ENCODE assay signal across 1 cellular context in the genomic region with DNA sequence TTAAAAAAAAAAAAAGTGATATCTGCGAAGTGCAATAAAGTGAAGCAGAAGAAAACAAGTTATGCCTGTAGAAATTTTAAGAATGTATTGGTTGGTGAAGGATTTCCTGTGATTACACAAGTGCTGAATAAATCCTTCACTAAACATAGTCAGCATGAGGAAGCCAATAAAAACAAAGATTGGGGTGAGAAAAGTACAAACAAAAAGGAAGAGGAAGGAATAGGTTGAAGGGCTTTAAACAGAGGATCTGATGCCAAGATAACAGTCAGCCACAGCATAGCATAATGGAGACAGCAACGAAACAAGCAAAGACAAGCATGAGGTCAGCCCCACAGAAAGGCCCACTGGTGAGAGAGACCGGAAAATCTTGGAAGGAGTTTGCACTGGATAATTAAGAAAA.
TF ChIP-seq lines count a peak whose summit lies in the region.

No MANE protein-coding gene starts in this region.

TF ChIP-seq in IMR-90, 13 proteins besides CTCF, POLR2A, EP300 and RAD21 (continued from another document):
- no peak for TF ChIP-seq MXI1 (IDR thresholded peaks at IDR 0.05; ENCODE audit: borderline replicate concordance, low read depth, low read length)
